ENCODE assay signal across 27 cellular contexts in genomic region chr9:135104761-135105160, GRCh38. TPM values are rescaled to one million over a fixed set of nuclear protein-coding genes. Genes with fewer than 3 reads are reported as not detected.
"Had no signal": no experiment of that assay in that cellular context is flagged by ENCODE, and none has a peak within 500 bp of the region (broad histone marks: within the 10 kb centered on the region; RNA-seq: fewer than 3 reads in every experiment).

No MANE protein-coding gene starts in this region.

- DNase-seq: activated CD4-positive, alpha-beta T cell treated with anti-CD3 and anti-CD28 coated beads for 1 hour; activated CD4-positive, alpha-beta T cell treated with anti-CD3 and anti-CD28 coated beads for 48 hours; activated CD4-positive, alpha-beta T cell treated with anti-CD3 and anti-CD28 coated beads, Interleukin-2, amount 50 U/mL, for 1 hour; activated CD4-positive, alpha-beta T cell treated with anti-CD3 and anti-CD28 coated beads, Interleukin-2, amount 50 U/mL, for 48 hours; activated CD8-positive, alpha-beta memory T cell treated with anti-CD3 and anti-CD28 coated beads for 24 hours; activated CD8-positive, alpha-beta T cell treated with anti-CD3 and anti-CD28 coated beads for 36 hours; activated effector memory CD4-positive, alpha-beta T cell treated with Interleukin-2 at 50 U/mL for 16 hours; activated gamma-delta T cell treated with Interleukin-2 at 50 U/mL for 16 hours; activated naive CD4-positive, alpha-beta T cell treated with anti-CD3 and anti-CD28 coated beads, Interleukin-2, amount 50 U/mL, for 16 hours; activated naive CD4-positive, alpha-beta T cell treated with Interleukin-2 at 50 U/mL for 16 hours; activated T-cell treated with anti-CD3 and anti-CD28 coated beads, Interleukin-2, amount 50 U/mL, for 4 hours; amniotic stem cell; anterior cingulate cortex; brain microvascular endothelial cell; colonic mucosa; effector memory CD4-positive, alpha-beta T cell; endodermal cell; foreskin fibroblast; head of caudate nucleus; T-helper 2 cell had no signal

- H3K4me3 ChIP-seq: colonic mucosa had no signal

- FAIRE-seq: astrocyte, bronchial epithelial cell, frontal cortex had no signal

- H3K27ac ChIP-seq: brain microvascular endothelial cell, colonic mucosa had no signal

- H3K9me3 ChIP-seq: colonic mucosa had no signal

- ATAC-seq: activated CD8-positive, alpha-beta T cell treated with anti-CD3 and anti-CD28 coated beads for 36 hours; activated T-cell treated with anti-CD3 and anti-CD28 coated beads, Interleukin-2, amount 50 U/mL, for 4 hours; activated T-helper 17 cell treated with anti-CD3 and anti-CD28 coated beads, Interleukin-2, amount 50 U/mL, for 72 hours; esophagus mucosa; WTC11 had no signal

- H3K27me3 ChIP-seq: brain microvascular endothelial cell, colonic mucosa had no signal

- H3K4me1 ChIP-seq: colonic mucosa had no signal

- H3K36me3 ChIP-seq: brain microvascular endothelial cell, colonic mucosa had no signal

RNA-seq across cellular contexts. Expression of gene OLFM1, which starts 17.3 kb away (rescaled TPM):
- total RNA-seq: activated CD8-positive, alpha-beta T cell treated with anti-CD3 and anti-CD28 coated beads for 36 hours; epithelial cell of proximal tubule had no signal
